Comparison of ENCODE assay signal across 1 cellular context in genomic region chr19:1510442-1510806, GRCh38.
TF ChIP-seq lines count a peak whose summit lies in the region.

No MANE protein-coding gene starts in this region.

TF ChIP-seq in HepG2, 621 proteins besides CTCF, POLR2A, EP300 and RAD21:
- TF ChIP-seq ZNF337 (CRISPR knock-in tag; IDR thresholded peaks at IDR 0.05; ENCODE audit: borderline replicate concordance, low read depth) (no peak), CERS6 (CRISPR knock-in tag; IDR thresholded peaks at IDR 0.05) (no peak), ZNF609 (CRISPR knock-in tag; IDR thresholded peaks at IDR 0.05; ENCODE audit: borderline replicate concordance) (no peak), ZNF790 (CRISPR knock-in tag; IDR thresholded peaks at IDR 0.05; ENCODE audit: borderline replicate concordance) (no peak), RARA (CRISPR knock-in tag; IDR thresholded peaks at IDR 0.05) (no peak), ZNF749 (CRISPR knock-in tag; IDR thresholded peaks at IDR 0.05; ENCODE audit: borderline replicate concordance) (no peak), GABPB1 (CRISPR knock-in tag; IDR thresholded peaks at IDR 0.05) (peak; percentile 11; the same call in 1 of the 2 replicates), HNRNPLL (IDR thresholded peaks at IDR 0.05; ENCODE audit: low read depth, low read length, poor library complexity, severe bottlenecking) (peak; percentile 88), TEAD3 (CRISPR knock-in tag; optimal IDR thresholded peaks at IDR 0.05; ENCODE audit: borderline replicate concordance) (peak; percentile 25), KLF9 (CRISPR knock-in tag; IDR thresholded peaks at IDR 0.05; ENCODE audit: low read depth) (no peak), ZNF383 (CRISPR knock-in tag; IDR thresholded peaks at IDR 0.05; ENCODE audit: borderline replicate concordance) (no peak), CBX5 (CRISPR knock-in tag; IDR thresholded peaks at IDR 0.05; ENCODE audit: borderline replicate concordance) (no peak), RBFOX2 (IDR thresholded peaks at IDR 0.05; ENCODE audit: low read depth, low read length) (no peak)
